Comparison of ENCODE assay signal across 1 cellular context in the genomic region with DNA sequence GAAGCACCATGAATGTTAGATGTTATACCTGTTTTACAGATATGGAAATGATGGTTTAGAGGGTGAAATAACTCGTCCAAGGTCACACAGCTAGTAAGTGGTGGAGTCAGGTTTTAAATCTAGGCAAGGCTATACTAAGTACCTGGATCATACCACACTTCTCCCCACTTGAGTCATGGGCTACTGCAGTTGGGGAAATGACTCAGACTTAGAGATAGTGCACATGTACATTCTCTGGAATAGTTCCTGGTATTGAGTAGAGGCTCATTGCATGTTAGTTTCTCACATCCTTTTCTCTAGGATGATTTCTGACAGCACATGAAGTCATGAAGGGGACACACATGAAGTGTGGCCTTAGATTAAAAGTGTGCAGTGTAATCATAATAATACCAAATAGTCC.
TF ChIP-seq lines count a peak whose summit lies in the region.

No MANE protein-coding gene starts in this region.

TF ChIP-seq in GM23338, 12 proteins besides CTCF, POLR2A, EP300 and RAD21 (continued from another document):
- no peak for TF ChIP-seq ZNF114 (CRISPR knock-in tag; IDR thresholded peaks at IDR 0.05)
